Comparison of ENCODE assay signal across 11 cellular contexts in genomic region chr21:38060533-38060932, GRCh38.
"Had no signal": no experiment of that assay in that cellular context is flagged by ENCODE, and none has a peak within 500 bp of the region (broad histone marks: within the 10 kb centered on the region; RNA-seq: fewer than 3 reads in every experiment).

No MANE protein-coding gene starts in this region.

- H3K4me2 ChIP-seq: GM23338 had no signal

- DNase-seq: GM23248, GOT3, H7, H9, HCEC 1CT, HFFc6 had no signal

- H2AFZ ChIP-seq: GM23248, GM23338 had no signal

- H3K36me3 ChIP-seq: HAP-1 had no signal

- H3K4me3 ChIP-seq: GM23248, GM23338, HAP-1 had no signal

- H3K9me3 ChIP-seq: HAP-1 had no signal

- H3K9ac ChIP-seq: GM23248 had no signal

- H3K4me1 ChIP-seq: HAP-1 had no signal

- H3K27ac ChIP-seq: GM23248 had no signal

- FAIRE-seq: H1, H54 had no signal

- ATAC-seq: GM23338, HCT116 had no signal
